1 cellular context compared by ENCODE assay signal in the genomic region with DNA sequence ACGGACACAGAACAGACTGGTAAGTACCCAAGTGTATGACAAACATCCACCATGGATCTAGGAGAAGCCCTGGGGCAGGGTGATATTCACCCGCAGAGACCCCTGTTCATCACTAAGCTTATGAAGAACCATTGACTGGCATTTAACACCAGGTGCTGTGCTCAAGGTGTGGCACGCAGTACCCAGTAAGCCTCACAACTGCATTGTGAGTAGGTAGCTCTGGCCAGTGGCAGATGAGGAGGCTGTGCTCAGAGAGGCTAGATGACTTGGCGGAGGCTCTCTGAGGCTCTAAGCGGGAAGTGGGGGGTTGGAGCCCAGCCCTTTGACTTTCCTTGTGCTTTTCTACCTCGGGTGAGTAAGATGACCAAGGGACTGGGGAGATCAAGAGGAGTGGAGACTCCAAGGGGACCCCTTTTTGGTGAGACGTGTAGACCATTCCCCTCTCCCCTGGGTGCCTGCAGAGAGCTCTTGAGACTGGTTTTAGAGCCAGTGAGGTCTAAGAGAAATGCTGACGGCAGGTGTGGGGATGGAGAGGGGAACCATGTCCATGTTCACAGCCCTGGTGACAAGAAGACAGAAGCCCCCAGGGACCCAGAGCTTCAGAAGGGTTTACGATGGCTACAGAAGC.
TF ChIP-seq lines count a peak whose summit lies in the region.

No MANE protein-coding gene starts in this region.

TF ChIP-seq in GM12878, 131 proteins besides CTCF, POLR2A, EP300 and RAD21 (continued from another document):
- TF ChIP-seq, protein P1, sequence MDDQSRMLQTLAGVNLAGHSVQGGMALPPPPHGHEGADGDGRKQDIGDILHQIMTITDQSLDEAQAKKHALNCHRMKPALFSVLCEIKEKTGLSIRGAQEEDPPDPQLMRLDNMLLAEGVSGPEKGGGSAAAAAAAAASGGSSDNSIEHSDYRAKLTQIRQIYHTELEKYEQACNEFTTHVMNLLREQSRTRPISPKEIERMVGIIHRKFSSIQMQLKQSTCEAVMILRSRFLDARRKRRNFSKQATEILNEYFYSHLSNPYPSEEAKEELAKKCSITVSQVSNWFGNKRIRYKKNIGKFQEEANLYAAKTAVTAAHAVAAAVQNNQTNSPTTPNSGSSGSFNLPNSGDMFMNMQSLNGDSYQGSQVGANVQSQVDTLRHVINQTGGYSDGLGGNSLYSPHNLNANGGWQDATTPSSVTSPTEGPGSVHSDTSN (IDR thresholded peaks at IDR 0.05; ENCODE audit: insufficient replicate concordance, low read depth, low read length) = no peak
- no peak for TF ChIP-seq NBN (IDR thresholded peaks at IDR 0.05)
